ENCODE assay signal across 1 cellular context in genomic region chr14:64465208-64465821, GRCh38.
TF ChIP-seq lines count a peak whose summit lies in the region.

Gene AKAP5, plus strand, starts transcription at chr14:64465499. Its CDS starts 2,896 bp downstream, at chr14:64468395.

TF ChIP-seq in HepG2, 621 proteins besides CTCF, POLR2A, EP300 and RAD21 (continued from another document and continues in another):
- TF ChIP-seq, protein P1, sequence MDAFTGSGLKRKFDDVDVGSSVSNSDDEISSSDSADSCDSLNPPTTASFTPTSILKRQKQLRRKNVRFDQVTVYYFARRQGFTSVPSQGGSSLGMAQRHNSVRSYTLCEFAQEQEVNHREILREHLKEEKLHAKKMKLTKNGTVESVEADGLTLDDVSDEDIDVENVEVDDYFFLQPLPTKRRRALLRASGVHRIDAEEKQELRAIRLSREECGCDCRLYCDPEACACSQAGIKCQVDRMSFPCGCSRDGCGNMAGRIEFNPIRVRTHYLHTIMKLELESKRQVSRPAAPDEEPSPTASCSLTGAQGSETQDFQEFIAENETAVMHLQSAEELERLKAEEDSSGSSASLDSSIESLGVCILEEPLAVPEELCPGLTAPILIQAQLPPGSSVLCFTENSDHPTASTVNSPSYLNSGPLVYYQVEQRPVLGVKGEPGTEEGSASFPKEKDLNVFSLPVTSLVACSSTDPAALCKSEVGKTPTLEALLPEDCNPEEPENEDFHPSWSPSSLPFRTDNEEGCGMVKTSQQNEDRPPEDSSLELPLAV (CRISPR knock-in tag; conservative IDR thresholded peaks at IDR 0.05; ENCODE audit: low read depth): no peak
- TF ChIP-seq RBM22 (optimal IDR thresholded peaks at IDR 0.05; ENCODE audit: low read length) (no peak), ZNF496 (CRISPR knock-in tag; IDR thresholded peaks at IDR 0.05; ENCODE audit: insufficient replicate concordance) (no peak), HNRNPUL1 (IDR thresholded peaks at IDR 0.05; ENCODE audit: low read depth, low read length) (no peak), ARID4A (CRISPR knock-in tag; IDR thresholded peaks at IDR 0.05; ENCODE audit: borderline replicate concordance) (peak; percentile 57; the same call in 1 of the 2 replicates), SP4 (CRISPR knock-in tag; IDR thresholded peaks at IDR 0.05) (peak; percentile 72; the same call in 1 of the 2 replicates), ZBTB7A (CRISPR knock-in tag; IDR thresholded peaks at IDR 0.05) (0 out of 2 replicates have a peak, but pooled peaks have one; percentile 15), YY1 (IDR thresholded peaks at IDR 0.05; ENCODE audit: insufficient read depth, insufficient replicate concordance, low read depth, low read length) (peak; percentile 8), NFYC (CRISPR knock-in tag; IDR thresholded peaks at IDR 0.05) (peak; percentile 68), NFYB (CRISPR knock-in tag; IDR thresholded peaks at IDR 0.05) (peak; percentile 63), THAP9 (CRISPR knock-in tag; IDR thresholded peaks at IDR 0.05; ENCODE audit: borderline replicate concordance) (no peak), ZNF274 (CRISPR knock-in tag; IDR thresholded peaks at IDR 0.05) (no peak), HOXD1 (CRISPR knock-in tag; IDR thresholded peaks at IDR 0.05) (no peak), TERF1 (CRISPR knock-in tag; IDR thresholded peaks at IDR 0.05) (no peak), SP2 (CRISPR knock-in tag; IDR thresholded peaks at IDR 0.05) (peak; percentile 85), ZNF124 (CRISPR knock-in tag; IDR thresholded peaks at IDR 0.05) (no peak), AGO2 (optimal IDR thresholded peaks at IDR 0.05; ENCODE audit: low read depth, low read length) (no peak), KAT7 (CRISPR knock-in tag; IDR thresholded peaks at IDR 0.05; ENCODE audit: borderline replicate concordance) (no peak), ZNF563 (CRISPR knock-in tag; IDR thresholded peaks at IDR 0.05) (peak; percentile 60), TOE1 (CRISPR knock-in tag; IDR thresholded peaks at IDR 0.05) (no peak), XBP1 (CRISPR knock-in tag; IDR thresholded peaks at IDR 0.05) (no peak), NFIC (IDR thresholded peaks at IDR 0.05; ENCODE audit: low read length) (no peak), RNF2 (conservative IDR thresholded peaks at IDR 0.05; ENCODE audit: low read depth) (no peak), MEF2D (CRISPR knock-in tag; IDR thresholded peaks at IDR 0.05) (no peak), ZNF3 (CRISPR knock-in tag; IDR thresholded peaks at IDR 0.05) (no peak), GTF3A (CRISPR knock-in tag; conservative IDR thresholded peaks at IDR 0.05) (no peak), ASH2L (IDR thresholded peaks at IDR 0.05; ENCODE audit: insufficient read length, low read depth, low read length) (peak; percentile 32), NONO (IDR thresholded peaks at IDR 0.05) (no peak), NONO (CRISPR knock-in tag; conservative IDR thresholded peaks at IDR 0.05) (no peak), DNMT1 (CRISPR knock-in tag; IDR thresholded peaks at IDR 0.05) (no peak), SPEN (CRISPR knock-in tag; IDR thresholded peaks at IDR 0.05; ENCODE audit: low read depth) (0 out of 2 replicates have a peak, but pooled peaks have one; percentile 39), TOPORS (CRISPR knock-in tag; IDR thresholded peaks at IDR 0.05) (no peak), ESRRA (CRISPR knock-in tag; IDR thresholded peaks at IDR 0.05; ENCODE audit: low read depth) (no peak), CC2D1A (CRISPR knock-in tag; IDR thresholded peaks at IDR 0.05) (no peak), CBX5 (CRISPR knock-in tag; IDR thresholded peaks at IDR 0.05; ENCODE audit: borderline replicate concordance) (no peak), HOXA3 (CRISPR knock-in tag; IDR thresholded peaks at IDR 0.05) (0 out of 2 replicates have a peak, but pooled peaks have one; percentile 48), ZFP82 (CRISPR knock-in tag; IDR thresholded peaks at IDR 0.05; ENCODE audit: borderline replicate concordance) (no peak), ETV6 (CRISPR knock-in tag; conservative IDR thresholded peaks at IDR 0.05) (no peak), SETDB1 (CRISPR knock-in tag; IDR thresholded peaks at IDR 0.05; ENCODE audit: borderline replicate concordance) (no peak), ZMYM4 (CRISPR knock-in tag; IDR thresholded peaks at IDR 0.05) (peak; percentile 56; the same call in 1 of the 2 replicates), ZNF777 (CRISPR knock-in tag; IDR thresholded peaks at IDR 0.05) (peak; percentile 31; the same call in 1 of the 2 replicates)
- TF ChIP-seq, protein P2, sequence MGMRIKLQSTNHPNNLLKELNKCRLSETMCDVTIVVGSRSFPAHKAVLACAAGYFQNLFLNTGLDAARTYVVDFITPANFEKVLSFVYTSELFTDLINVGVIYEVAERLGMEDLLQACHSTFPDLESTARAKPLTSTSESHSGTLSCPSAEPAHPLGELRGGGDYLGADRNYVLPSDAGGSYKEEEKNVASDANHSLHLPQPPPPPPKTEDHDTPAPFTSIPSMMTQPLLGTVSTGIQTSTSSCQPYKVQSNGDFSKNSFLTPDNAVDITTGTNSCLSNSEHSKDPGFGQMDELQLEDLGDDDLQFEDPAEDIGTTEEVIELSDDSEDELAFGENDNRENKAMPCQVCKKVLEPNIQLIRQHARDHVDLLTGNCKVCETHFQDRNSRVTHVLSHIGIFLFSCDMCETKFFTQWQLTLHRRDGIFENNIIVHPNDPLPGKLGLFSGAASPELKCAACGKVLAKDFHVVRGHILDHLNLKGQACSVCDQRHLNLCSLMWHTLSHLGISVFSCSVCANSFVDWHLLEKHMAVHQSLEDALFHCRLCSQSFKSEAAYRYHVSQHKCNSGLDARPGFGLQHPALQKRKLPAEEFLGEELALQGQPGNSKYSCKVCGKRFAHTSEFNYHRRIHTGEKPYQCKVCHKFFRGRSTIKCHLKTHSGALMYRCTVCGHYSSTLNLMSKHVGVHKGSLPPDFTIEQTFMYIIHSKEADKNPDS (CRISPR knock-in tag; IDR thresholded peaks at IDR 0.05): no peak
- TF ChIP-seq, protein P3, sequence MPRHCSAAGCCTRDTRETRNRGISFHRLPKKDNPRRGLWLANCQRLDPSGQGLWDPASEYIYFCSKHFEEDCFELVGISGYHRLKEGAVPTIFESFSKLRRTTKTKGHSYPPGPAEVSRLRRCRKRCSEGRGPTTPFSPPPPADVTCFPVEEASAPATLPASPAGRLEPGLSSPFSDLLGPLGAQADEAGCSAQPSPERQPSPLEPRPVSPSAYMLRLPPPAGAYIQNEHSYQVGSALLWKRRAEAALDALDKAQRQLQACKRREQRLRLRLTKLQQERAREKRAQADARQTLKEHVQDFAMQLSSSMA (CRISPR knock-in tag; IDR thresholded peaks at IDR 0.05): no peak
- TF ChIP-seq, protein P4, sequence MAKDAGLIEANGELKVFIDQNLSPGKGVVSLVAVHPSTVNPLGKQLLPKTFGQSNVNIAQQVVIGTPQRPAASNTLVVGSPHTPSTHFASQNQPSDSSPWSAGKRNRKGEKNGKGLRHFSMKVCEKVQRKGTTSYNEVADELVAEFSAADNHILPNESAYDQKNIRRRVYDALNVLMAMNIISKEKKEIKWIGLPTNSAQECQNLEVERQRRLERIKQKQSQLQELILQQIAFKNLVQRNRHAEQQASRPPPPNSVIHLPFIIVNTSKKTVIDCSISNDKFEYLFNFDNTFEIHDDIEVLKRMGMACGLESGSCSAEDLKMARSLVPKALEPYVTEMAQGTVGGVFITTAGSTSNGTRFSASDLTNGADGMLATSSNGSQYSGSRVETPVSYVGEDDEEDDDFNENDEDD (CRISPR knock-in tag; IDR thresholded peaks at IDR 0.05; ENCODE audit: borderline replicate concordance): peak; percentile 29; the same call in 1 of the 2 replicates
- TF ChIP-seq, protein P5, sequence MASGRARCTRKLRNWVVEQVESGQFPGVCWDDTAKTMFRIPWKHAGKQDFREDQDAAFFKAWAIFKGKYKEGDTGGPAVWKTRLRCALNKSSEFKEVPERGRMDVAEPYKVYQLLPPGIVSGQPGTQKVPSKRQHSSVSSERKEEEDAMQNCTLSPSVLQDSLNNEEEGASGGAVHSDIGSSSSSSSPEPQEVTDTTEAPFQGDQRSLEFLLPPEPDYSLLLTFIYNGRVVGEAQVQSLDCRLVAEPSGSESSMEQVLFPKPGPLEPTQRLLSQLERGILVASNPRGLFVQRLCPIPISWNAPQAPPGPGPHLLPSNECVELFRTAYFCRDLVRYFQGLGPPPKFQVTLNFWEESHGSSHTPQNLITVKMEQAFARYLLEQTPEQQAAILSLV (CRISPR knock-in tag; IDR thresholded peaks at IDR 0.05; ENCODE audit: borderline replicate concordance): no peak; the same call in 1 of the 2 replicates
- TF ChIP-seq, protein P6, sequence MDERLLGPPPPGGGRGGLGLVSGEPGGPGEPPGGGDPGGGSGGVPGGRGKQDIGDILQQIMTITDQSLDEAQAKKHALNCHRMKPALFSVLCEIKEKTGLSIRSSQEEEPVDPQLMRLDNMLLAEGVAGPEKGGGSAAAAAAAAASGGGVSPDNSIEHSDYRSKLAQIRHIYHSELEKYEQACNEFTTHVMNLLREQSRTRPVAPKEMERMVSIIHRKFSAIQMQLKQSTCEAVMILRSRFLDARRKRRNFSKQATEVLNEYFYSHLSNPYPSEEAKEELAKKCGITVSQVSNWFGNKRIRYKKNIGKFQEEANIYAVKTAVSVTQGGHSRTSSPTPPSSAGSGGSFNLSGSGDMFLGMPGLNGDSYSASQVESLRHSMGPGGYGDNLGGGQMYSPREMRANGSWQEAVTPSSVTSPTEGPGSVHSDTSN (CRISPR knock-in tag; IDR thresholded peaks at IDR 0.05): peak; percentile 78
- TF ChIP-seq, protein P7, sequence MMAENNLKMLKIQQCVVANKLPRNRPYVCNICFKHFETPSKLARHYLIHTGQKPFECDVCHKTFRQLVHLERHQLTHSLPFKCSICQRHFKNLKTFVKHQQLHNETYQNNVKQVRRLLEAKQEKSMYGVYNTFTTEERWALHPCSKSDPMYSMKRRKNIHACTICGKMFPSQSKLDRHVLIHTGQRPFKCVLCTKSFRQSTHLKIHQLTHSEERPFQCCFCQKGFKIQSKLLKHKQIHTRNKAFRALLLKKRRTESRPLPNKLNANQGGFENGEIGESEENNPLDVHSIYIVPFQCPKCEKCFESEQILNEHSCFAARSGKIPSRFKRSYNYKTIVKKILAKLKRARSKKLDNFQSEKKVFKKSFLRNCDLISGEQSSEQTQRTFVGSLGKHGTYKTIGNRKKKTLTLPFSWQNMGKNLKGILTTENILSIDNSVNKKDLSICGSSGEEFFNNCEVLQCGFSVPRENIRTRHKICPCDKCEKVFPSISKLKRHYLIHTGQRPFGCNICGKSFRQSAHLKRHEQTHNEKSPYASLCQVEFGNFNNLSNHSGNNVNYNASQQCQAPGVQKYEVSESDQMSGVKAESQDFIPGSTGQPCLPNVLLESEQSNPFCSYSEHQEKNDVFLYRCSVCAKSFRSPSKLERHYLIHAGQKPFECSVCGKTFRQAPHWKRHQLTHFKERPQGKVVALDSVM (CRISPR knock-in tag; IDR thresholded peaks at IDR 0.05): 0 out of 2 replicates have a peak, but pooled peaks have one; percentile 14
